ENCODE assay signal across 1 cellular context in genomic region chr16:74813109-74813641, GRCh38.
A peak's percentile ranks its signal among the peaks of the same experiment; 100 is the strongest.
TF ChIP-seq lines count a peak whose summit lies in the region.

No MANE protein-coding gene starts in this region.

TF ChIP-seq in WTC11, 78 proteins besides CTCF, POLR2A, EP300 and RAD21 (continued from another document and continues in another):
- TF ChIP-seq MLX (CRISPR knock-in tag; IDR thresholded peaks at IDR 0.05) (0 out of 2 replicates have a peak, but pooled peaks have one; percentile 53), ETV6 (CRISPR knock-in tag; IDR thresholded peaks at IDR 0.05) (peak; percentile 91; the same call in 1 of the 2 replicates), AR (CRISPR knock-in tag; IDR thresholded peaks at IDR 0.05) (no peak), IRF1 (CRISPR knock-in tag; IDR thresholded peaks at IDR 0.05) (0 out of 2 replicates have a peak, but pooled peaks have one; percentile 24), ERG (CRISPR knock-in tag; IDR thresholded peaks at IDR 0.05) (no peak), MXD4 (CRISPR knock-in tag; IDR thresholded peaks at IDR 0.05; ENCODE audit: borderline replicate concordance) (no peak), NFATC4 (CRISPR knock-in tag; IDR thresholded peaks at IDR 0.05) (no peak), SP1 (CRISPR knock-in tag; conservative IDR thresholded peaks at IDR 0.05) (peak; percentile 79), GTF2I (CRISPR knock-in tag; conservative IDR thresholded peaks at IDR 0.05) (no peak), FOXK1 (CRISPR knock-in tag; IDR thresholded peaks at IDR 0.05) (peak; percentile 41; the same call in 1 of the 2 replicates), ELF4 (CRISPR knock-in tag; IDR thresholded peaks at IDR 0.05; ENCODE audit: low read depth) (no peak), ATF3 (CRISPR knock-in tag; conservative IDR thresholded peaks at IDR 0.05) (no peak), IRF2 (CRISPR knock-in tag; IDR thresholded peaks at IDR 0.05; ENCODE audit: borderline replicate concordance, low read depth) (no peak), ZNF532 (CRISPR knock-in tag; IDR thresholded peaks at IDR 0.05; ENCODE audit: borderline replicate concordance) (no peak), CREB1 (CRISPR knock-in tag; IDR thresholded peaks at IDR 0.05) (no peak), ARID4B (CRISPR knock-in tag; IDR thresholded peaks at IDR 0.05; ENCODE audit: borderline replicate concordance) (no peak), TEAD1 (CRISPR knock-in tag; IDR thresholded peaks at IDR 0.05) (peak; percentile 87; the same call in 1 of the 2 replicates), ZNF219 (CRISPR knock-in tag; IDR thresholded peaks at IDR 0.05; ENCODE audit: borderline replicate concordance) (no peak), GABPB1 (CRISPR knock-in tag; IDR thresholded peaks at IDR 0.05) (peak; percentile 64; the same call in 1 of the 2 replicates), USF1 (CRISPR knock-in tag; IDR thresholded peaks at IDR 0.05) (no peak), SMAD4 (CRISPR knock-in tag; IDR thresholded peaks at IDR 0.05) (no peak), PREB (CRISPR knock-in tag; IDR thresholded peaks at IDR 0.05; ENCODE audit: borderline replicate concordance) (no peak), FOXP1 (CRISPR knock-in tag; IDR thresholded peaks at IDR 0.05; ENCODE audit: borderline replicate concordance) (peak; percentile 85), ZNF396 (CRISPR knock-in tag; IDR thresholded peaks at IDR 0.05; ENCODE audit: borderline replicate concordance) (no peak), ZNF263 (CRISPR knock-in tag; IDR thresholded peaks at IDR 0.05; ENCODE audit: low read depth) (no peak), ATF6 (CRISPR knock-in tag; IDR thresholded peaks at IDR 0.05) (no peak), E2F4 (CRISPR knock-in tag; IDR thresholded peaks at IDR 0.05; ENCODE audit: borderline replicate concordance, low read depth) (no peak), ZNF425 (CRISPR knock-in tag; conservative IDR thresholded peaks at IDR 0.05) (no peak), TCF7 (CRISPR knock-in tag; IDR thresholded peaks at IDR 0.05; ENCODE audit: low read depth) (no peak)
